28 cellular contexts compared by ENCODE assay signal in the genomic region with DNA sequence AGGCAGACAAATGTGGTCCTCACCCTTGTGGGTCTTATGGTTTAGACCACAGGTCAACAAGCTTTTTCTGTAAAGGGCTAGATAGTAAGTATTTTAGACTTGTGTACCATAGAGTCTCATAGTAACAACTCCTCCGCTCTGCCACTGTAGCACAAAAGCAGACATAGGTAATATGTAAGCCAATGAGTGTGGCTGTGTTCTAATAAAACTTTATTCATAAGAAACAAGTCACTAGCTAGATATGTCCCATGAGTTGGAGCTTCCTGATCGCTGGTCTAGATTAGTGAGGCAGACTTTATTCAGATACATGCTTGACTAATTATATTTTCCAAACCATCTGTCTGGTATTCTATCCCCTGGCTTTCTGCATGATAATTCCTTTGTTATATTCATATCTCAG.
"Had no signal": no experiment of that assay in that cellular context is flagged by ENCODE, and none has a peak within 500 bp of the region (broad histone marks: within the 10 kb centered on the region; RNA-seq: fewer than 3 reads in every experiment).

No MANE protein-coding gene starts in this region.

- H2AFZ ChIP-seq: hepatocyte had no signal

- H3K4me3 ChIP-seq: colonic mucosa, coronary artery, dorsolateral prefrontal cortex, esophagus muscularis mucosa, esophagus squamous epithelium, gastrocnemius medialis, gastroesophageal sphincter, heart left ventricle, heart right ventricle, hepatocyte had no signal

- H3K27ac ChIP-seq: colonic mucosa, coronary artery, dorsolateral prefrontal cortex, epithelial cell of prostate, esophagus muscularis mucosa, esophagus squamous epithelium, foreskin keratinocyte, gastrocnemius medialis, gastroesophageal sphincter, heart left ventricle, heart right ventricle, hepatocyte had no signal

- H3K27me3 ChIP-seq: colonic mucosa, esophagus muscularis mucosa, gastrocnemius medialis, gastroesophageal sphincter, heart left ventricle had no signal

- FAIRE-seq: endometrium, endothelial cell of umbilical vein, frontal cortex had no signal

- H3K4me2 ChIP-seq: hepatocyte had no signal

- H3K4me1 ChIP-seq: colonic mucosa, esophagus muscularis mucosa, esophagus squamous epithelium, foreskin keratinocyte, gastrocnemius medialis, gastroesophageal sphincter, heart left ventricle, heart right ventricle had no signal

- H3K36me3 ChIP-seq: colonic mucosa, esophagus muscularis mucosa, esophagus squamous epithelium, gastrocnemius medialis, gastroesophageal sphincter, heart left ventricle, heart right ventricle had no signal

- H3K9me3 ChIP-seq: colonic mucosa, esophagus muscularis mucosa, esophagus squamous epithelium, gastrocnemius medialis, gastroesophageal sphincter, heart left ventricle had no signal

- ATAC-seq: effector memory CD8-positive, alpha-beta T cell; esophagus mucosa; foreskin keratinocyte; gastrocnemius medialis; gastroesophageal sphincter; heart left ventricle; heart right ventricle had no signal

- DNase-seq: colonic mucosa; cortex of kidney; dermis blood vessel endothelial cell; dorsolateral prefrontal cortex; effector CD4-positive, alpha-beta T cell; effector CD8-positive, alpha-beta T cell; effector memory CD4-positive, alpha-beta T cell; effector memory CD8-positive, alpha-beta T cell; endodermal cell; erythroblast; esophagus squamous epithelium; foreskin fibroblast; foreskin keratinocyte; foreskin melanocyte; gastrocnemius medialis; glutamatergic neuron; head of caudate nucleus; heart left ventricle; heart right ventricle had no signal

- H3K79me2 ChIP-seq: hepatocyte had no signal
